In genomic region chr7:32515890-32516550, GRCh38 we compare ENCODE assay signal across 9 cellular contexts. TPM values are rescaled to one million over a fixed set of nuclear protein-coding genes. Genes with fewer than 3 reads are reported as not detected.
DNase-seq lines count a peak whose midpoint lies in the region; ATAC-seq lines count a peak whose summit lies in the region.
"Had no signal": no experiment of that assay in that cellular context is flagged by ENCODE, and none has a peak within 500 bp of the region (broad histone marks: within the 10 kb centered on the region; RNA-seq: fewer than 3 reads in every experiment).

No MANE protein-coding gene starts in this region.

- peak; percentile 35 to 53 for ATAC-seq in activated CD4-positive, CD25-positive, alpha-beta regulatory T cell treated with anti-CD3 and anti-CD28 coated beads, Interleukin-2, amount 50 U/mL, for 24 hours
- ATAC-seq in HG02943 (IDR thresholded peaks at IDR 0.05; ENCODE audit: low read depth, unreplicated experiment), result peak; percentile 77
- ATAC-seq in activated T-helper 17 cell treated with anti-CD3 and anti-CD28 coated beads, Interleukin-2, amount 50 U/mL, for 72 hours (replicated peaks), result peak; percentile 84
- ATAC-seq: A549 had no signal

- H3K27ac Mint-ChIP-seq in activated T-helper 17 cell treated with anti-CD3 and anti-CD28 coated beads, Interleukin-2, amount 50 U/mL, for 72 hours, result peak overlapping the region; percentile 52

- peaks cover 4% of the 10 kb centered on the region for H3K9me3 Mint-ChIP-seq in activated T-helper 17 cell treated with anti-CD3 and anti-CD28 coated beads, Interleukin-2, amount 50 U/mL, for 72 hours

- no peak for DNase-seq in activated CD4-positive, CD25-positive, alpha-beta regulatory T cell (lab: John Stamatoyannopoulos, UW)
- peak; percentile 73 for DNase-seq in renal cortical epithelial cell (ENCODE audit: low read depth)
- no peak for DNase-seq in SKM-1 treated with dmso at 0.1 percent for 144 hours (lab: John Stamatoyannopoulos, UW; ENCODE audit: unreplicated experiment)
- no peak for DNase-seq in NCI-H2081 treated with DMSO at 0.1 percent for 48 hours (lab: John Stamatoyannopoulos, UW)
- no peak for DNase-seq in KBM-7

- no peaks in the 10 kb centered on the region for H3K27me3 Mint-ChIP-seq in activated T-helper 17 cell treated with anti-CD3 and anti-CD28 coated beads, Interleukin-2, amount 50 U/mL, for 72 hours

- peaks cover 46% of the 10 kb centered on the region for H3K36me3 Mint-ChIP-seq in activated T-helper 17 cell treated with anti-CD3 and anti-CD28 coated beads, Interleukin-2, amount 50 U/mL, for 72 hours (ENCODE audit: low read depth)

- in situ Hi-C loops in KBM-7 (cut with MboI; ENCODE audit: low pct_unique_long_range_greater_than_20kb, low sequenced_read_pairs), result no loop called here

- peaks cover 49% of the 10 kb centered on the region for H3K4me1 Mint-ChIP-seq in activated T-helper 17 cell treated with anti-CD3 and anti-CD28 coated beads, Interleukin-2, amount 50 U/mL, for 72 hours

- H3K4me3 Mint-ChIP-seq in activated T-helper 17 cell treated with anti-CD3 and anti-CD28 coated beads, Interleukin-2, amount 50 U/mL, for 72 hours, result peak overlapping the region; percentile 29

RNA-seq across cellular contexts. Expression of gene AVL9, which starts 20.7 kb away (rescaled TPM):
- total RNA-seq in activated T-helper 17 cell treated with anti-CD3 and anti-CD28 coated beads, Interleukin-2, amount 50 U/mL, for 72 hours, result 10 to 100 TPM; 46.1 to 48.1 TPM
- 44.1 and 74.8 TPM in 2 replicates for total RNA-seq in renal cortical epithelial cell

RNA-seq across cellular contexts. Expression of gene LSM5, which starts 25.8 kb away (rescaled TPM):
- total RNA-seq in activated T-helper 17 cell treated with anti-CD3 and anti-CD28 coated beads, Interleukin-2, amount 50 U/mL, for 72 hours, result 100 to 1,000 TPM in 1 of 2 donors, 10 to 100 TPM in 1; 69.0 to 111 TPM
- 18.2 and 19.1 TPM in 2 replicates for total RNA-seq in renal cortical epithelial cell
